ENCODE assay signal across 8 cellular contexts in the genomic region with DNA sequence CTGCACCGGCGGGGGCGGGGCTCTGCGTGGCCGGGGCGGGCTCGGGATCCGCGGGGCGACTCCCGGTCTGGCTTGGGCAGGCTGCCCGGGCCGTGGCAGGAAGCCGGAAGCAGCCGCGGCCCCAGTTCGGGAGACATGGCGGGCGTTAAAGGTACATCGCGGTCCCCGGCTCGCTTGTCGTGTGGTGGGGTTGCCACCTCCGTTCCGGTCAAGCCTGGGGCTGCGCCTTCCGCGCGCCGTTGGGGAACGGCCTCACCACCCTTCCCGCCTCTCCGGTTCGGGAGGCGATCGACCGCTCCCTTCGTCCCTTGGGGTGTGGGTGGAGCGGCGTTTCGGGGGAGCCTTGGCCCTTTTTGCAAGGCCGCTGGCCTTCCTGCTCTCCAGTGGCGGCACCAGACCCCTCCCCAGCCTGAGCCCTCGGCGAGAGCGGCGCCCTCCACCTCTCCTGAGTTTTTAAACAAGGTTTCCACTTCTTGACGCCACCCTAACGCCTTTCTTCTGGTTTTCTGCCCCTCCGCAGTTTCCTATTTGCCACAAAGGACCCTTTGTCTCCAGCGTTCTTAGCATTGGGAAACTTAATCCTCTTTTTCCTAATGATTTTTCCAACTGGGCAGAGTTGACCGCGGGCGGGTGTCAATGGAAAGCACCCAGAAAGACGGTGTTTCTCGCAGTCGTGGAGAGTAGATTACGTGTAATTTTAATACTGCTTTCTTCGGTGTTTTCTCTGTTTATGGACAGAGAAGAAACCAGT. TPM values are rescaled to one million over a fixed set of nuclear protein-coding genes. Genes with fewer than 3 reads are reported as not detected.
DNase-seq lines count a peak whose midpoint lies in the region; ATAC-seq, FAIRE-seq and TF ChIP-seq lines count a peak whose summit lies in the region.

A gene with protein sequence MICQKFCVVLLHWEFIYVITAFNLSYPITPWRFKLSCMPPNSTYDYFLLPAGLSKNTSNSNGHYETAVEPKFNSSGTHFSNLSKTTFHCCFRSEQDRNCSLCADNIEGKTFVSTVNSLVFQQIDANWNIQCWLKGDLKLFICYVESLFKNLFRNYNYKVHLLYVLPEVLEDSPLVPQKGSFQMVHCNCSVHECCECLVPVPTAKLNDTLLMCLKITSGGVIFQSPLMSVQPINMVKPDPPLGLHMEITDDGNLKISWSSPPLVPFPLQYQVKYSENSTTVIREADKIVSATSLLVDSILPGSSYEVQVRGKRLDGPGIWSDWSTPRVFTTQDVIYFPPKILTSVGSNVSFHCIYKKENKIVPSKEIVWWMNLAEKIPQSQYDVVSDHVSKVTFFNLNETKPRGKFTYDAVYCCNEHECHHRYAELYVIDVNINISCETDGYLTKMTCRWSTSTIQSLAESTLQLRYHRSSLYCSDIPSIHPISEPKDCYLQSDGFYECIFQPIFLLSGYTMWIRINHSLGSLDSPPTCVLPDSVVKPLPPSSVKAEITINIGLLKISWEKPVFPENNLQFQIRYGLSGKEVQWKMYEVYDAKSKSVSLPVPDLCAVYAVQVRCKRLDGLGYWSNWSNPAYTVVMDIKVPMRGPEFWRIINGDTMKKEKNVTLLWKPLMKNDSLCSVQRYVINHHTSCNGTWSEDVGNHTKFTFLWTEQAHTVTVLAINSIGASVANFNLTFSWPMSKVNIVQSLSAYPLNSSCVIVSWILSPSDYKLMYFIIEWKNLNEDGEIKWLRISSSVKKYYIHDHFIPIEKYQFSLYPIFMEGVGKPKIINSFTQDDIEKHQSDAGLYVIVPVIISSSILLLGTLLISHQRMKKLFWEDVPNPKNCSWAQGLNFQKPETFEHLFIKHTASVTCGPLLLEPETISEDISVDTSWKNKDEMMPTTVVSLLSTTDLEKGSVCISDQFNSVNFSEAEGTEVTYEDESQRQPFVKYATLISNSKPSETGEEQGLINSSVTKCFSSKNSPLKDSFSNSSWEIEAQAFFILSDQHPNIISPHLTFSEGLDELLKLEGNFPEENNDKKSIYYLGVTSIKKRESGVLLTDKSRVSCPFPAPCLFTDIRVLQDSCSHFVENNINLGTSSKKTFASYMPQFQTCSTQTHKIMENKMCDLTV (plus strand): TSS at position 79 of the 751 bp plus-strand sequence. CDS start 144,898 bp downstream, outside the sequence.
A gene with protein sequence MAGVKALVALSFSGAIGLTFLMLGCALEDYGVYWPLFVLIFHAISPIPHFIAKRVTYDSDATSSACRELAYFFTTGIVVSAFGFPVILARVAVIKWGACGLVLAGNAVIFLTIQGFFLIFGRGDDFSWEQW (plus strand): TSS at position 79 of the 751 bp plus-strand sequence. CDS start 57 bp downstream, at position 136.

- H3K36me3 ChIP-seq in SK-N-SH (replicated peaks in 1 of 2; ENCODE audit: control insufficient read depth in 1 of 2, insufficient read depth in 2 of 2, low read length in 1 of 2) (peaks cover 6% of the 10 kb centered on the region in 2 experiments), parathyroid adenoma (ENCODE audit: control insufficient read depth, insufficient read depth, low read length) (no peaks in the 10 kb centered on the region)

- H3K27me3 ChIP-seq in SK-N-SH (ENCODE audit: insufficient read depth) (no peaks in the 10 kb centered on the region), parathyroid adenoma (ENCODE audit: control insufficient read depth, insufficient read depth, low read length) (no peaks in the 10 kb centered on the region)

- H3K4me2 ChIP-seq in SK-N-SH (peak within 1 kb of the TSS; percentile 88), parathyroid adenoma (ENCODE audit: low read length) (peak within 1 kb of the TSS; percentile 80)

- H3K4me1 ChIP-seq in SK-N-SH (ENCODE audit: control insufficient read depth in 1 of 2, insufficient read depth in 2 of 2, low read depth in 1 of 2, low read length in 1 of 2) (peaks cover 13 to 23% of the 10 kb centered on the region in 2 experiments), parathyroid adenoma (no peaks in the 10 kb centered on the region)

- no peaks in the 10 kb centered on the region for H3K27me3 Mint-ChIP-seq in stimulated activated memory B cell treated with anti-CD40 and anti-IgM and Interleukin-4, amounts not matched to agents 10 μg/mL and 1 μg/mL and 100 μg/mL, for 72 hours

- H3K9me2 ChIP-seq in SK-N-SH = no peaks in the 10 kb centered on the region

- peak; percentile 60 for ATAC-seq in GM19438 (IDR thresholded peaks at IDR 0.05; ENCODE audit: low read depth, unreplicated experiment)
- ATAC-seq in stimulated activated memory B cell treated with anti-CD40 and anti-IgM and Interleukin-4, amounts not matched to agents 10 μg/mL and 1 μg/mL and 100 μg/mL, for 72 hours = no peak

- H3K9me3 ChIP-seq in SK-N-SH (no peaks in the 10 kb centered on the region), parathyroid adenoma (ENCODE audit: control insufficient read depth, low read length) (no peaks in the 10 kb centered on the region)

- peaks cover 14% of the 10 kb centered on the region for H3K4me1 Mint-ChIP-seq in stimulated activated memory B cell treated with anti-CD40 and anti-IgM and Interleukin-4, amounts not matched to agents 10 μg/mL and 1 μg/mL and 100 μg/mL, for 72 hours

- H3K9ac ChIP-seq in SK-N-SH = peak within 1 kb of the TSS; percentile 92
- H3K9ac ChIP-seq in parathyroid adenoma = peak within 1 kb of the TSS; percentile 24

- TF ChIP-seq CTCF in SK-N-SH (IDR thresholded peaks at IDR 0.05) (no peak), parathyroid adenoma (IDR thresholded peaks at IDR 0.05) (no peak)

- peaks cover 6% of the 10 kb centered on the region; the same call in 1 of the 2 replicates for H4K20me1 ChIP-seq in SK-N-SH (ENCODE audit: insufficient read depth)

- under 1% methylated on average over 17 of the region's 60 CpGs for WGBS in SK-N-SH (ENCODE audit: low lambda C conversion rate)

- no peak within 1 kb of the TSS for H3K27ac Mint-ChIP-seq in stimulated activated memory B cell treated with anti-CD40 and anti-IgM and Interleukin-4, amounts not matched to agents 10 μg/mL and 1 μg/mL and 100 μg/mL, for 72 hours

- H3K4me3 ChIP-seq in SK-N-SH (ENCODE audit: low read depth in 2 of 2, low read length in 1 of 2) = peak within 1 kb of the TSS; percentile 84 to 95
- peak within 1 kb of the TSS; percentile 82 for H3K4me3 ChIP-seq in parathyroid adenoma (ENCODE audit: low read depth, low read length)

- H3F3A ChIP-seq in SK-N-SH (replicated peaks; ENCODE audit: insufficient read depth) = peaks cover 41% of the 10 kb centered on the region

- peak within 1 kb of the TSS; percentile 95 to 97 for H3K27ac ChIP-seq in SK-N-SH (ENCODE audit: low read depth in 2 of 2, low read length in 1 of 2)
- H3K27ac ChIP-seq in parathyroid adenoma = peak within 1 kb of the TSS; percentile 92

- FAIRE-seq in HTR-8/SVneo (lab: Jason Lieb, UNC) = no peak

- H3K79me2 ChIP-seq in SK-N-SH (ENCODE audit: insufficient read depth) = peaks cover 48% of the 10 kb centered on the region
- peaks cover 14% of the 10 kb centered on the region for H3K79me2 ChIP-seq in parathyroid adenoma

- no peak for TF ChIP-seq EP300 in SK-N-SH (IDR thresholded peaks at IDR 0.05; ENCODE audit: borderline replicate concordance in 1 of 2, low read depth in 1 of 2, low read length in 1 of 2)

- H3K4me3 Mint-ChIP-seq in stimulated activated memory B cell treated with anti-CD40 and anti-IgM and Interleukin-4, amounts not matched to agents 10 μg/mL and 1 μg/mL and 100 μg/mL, for 72 hours = no peak within 1 kb of the TSS

- H3K36me3 Mint-ChIP-seq in stimulated activated memory B cell treated with anti-CD40 and anti-IgM and Interleukin-4, amounts not matched to agents 10 μg/mL and 1 μg/mL and 100 μg/mL, for 72 hours = peaks cover 7% of the 10 kb centered on the region

- CTCF ChIA-PET in SK-N-SH (lab: Yijun Ruan, JAX) = interaction anchor here (0.7 to 2.4 kb wide), 4 partner anchors 10 to 184 kb away, joined by 3 to 10 read pairs (median 4); no protein-coding TSS in a partner anchor

- DNase-seq in DMS 273 (lab: John Stamatoyannopoulos, UW; ENCODE audit: unreplicated experiment) = peak; percentile 99
- DNase-seq in HTR-8/SVneo (ENCODE audit: insufficient read length, low spot score) = peak; percentile 67
- DNase-seq in SK-N-SH = no peak
- DNase-seq in fibroblast of peridontal ligament (ENCODE audit: extremely low read depth) = peak; percentile 62
- no peak for DNase-seq in activated CD4-positive, alpha-beta T cell treated with anti-CD3 and anti-CD28 coated beads for 48 hours

- TF ChIP-seq RAD21 in SK-N-SH (IDR thresholded peaks at IDR 0.05; ENCODE audit: low read length) = no peak

- no peaks in the 10 kb centered on the region for H3K9me3 Mint-ChIP-seq in stimulated activated memory B cell treated with anti-CD40 and anti-IgM and Interleukin-4, amounts not matched to agents 10 μg/mL and 1 μg/mL and 100 μg/mL, for 72 hours

- H2AFZ ChIP-seq in SK-N-SH (ENCODE audit: low read depth) (peak within 1 kb of the TSS; percentile 97), parathyroid adenoma (peak within 1 kb of the TSS; percentile 96)

- POLR2A ChIA-PET in SK-N-SH (lab: Yijun Ruan, JAX) = interaction anchor here (0.6 to 1.7 kb wide), 5 partner anchors 9 to 166 kb away, joined by 3 to 9 read pairs (median 5); a partner anchor contains a TSS

TF ChIP-seq in SK-N-SH, 30 proteins besides CTCF, POLR2A, EP300 and RAD21 (continues in another document):
- peak; percentile 73 for TF ChIP-seq GABPA (IDR thresholded peaks at IDR 0.05; ENCODE audit: low read depth)
- peak; percentile 59 for TF ChIP-seq NFIC (IDR thresholded peaks at IDR 0.05; ENCODE audit: borderline replicate concordance)
- no peak for TF ChIP-seq NRF1 (IDR thresholded peaks at IDR 0.05; ENCODE audit: low read depth, low read length)
- no peak for TF ChIP-seq EZH2phosphoT487 (IDR thresholded peaks at IDR 0.05; ENCODE audit: borderline replicate concordance, low read depth)
- TF ChIP-seq SIN3A (IDR thresholded peaks at IDR 0.05; ENCODE audit: borderline replicate concordance, low read depth, low read length) = peak; percentile 51; the same call in 1 of the 2 replicates
- TF ChIP-seq TAF1 (IDR thresholded peaks at IDR 0.05; ENCODE audit: borderline replicate concordance, low read depth, low read length) = peak; percentile 72; the same call in 1 of the 2 replicates
- TF ChIP-seq, protein P1, sequence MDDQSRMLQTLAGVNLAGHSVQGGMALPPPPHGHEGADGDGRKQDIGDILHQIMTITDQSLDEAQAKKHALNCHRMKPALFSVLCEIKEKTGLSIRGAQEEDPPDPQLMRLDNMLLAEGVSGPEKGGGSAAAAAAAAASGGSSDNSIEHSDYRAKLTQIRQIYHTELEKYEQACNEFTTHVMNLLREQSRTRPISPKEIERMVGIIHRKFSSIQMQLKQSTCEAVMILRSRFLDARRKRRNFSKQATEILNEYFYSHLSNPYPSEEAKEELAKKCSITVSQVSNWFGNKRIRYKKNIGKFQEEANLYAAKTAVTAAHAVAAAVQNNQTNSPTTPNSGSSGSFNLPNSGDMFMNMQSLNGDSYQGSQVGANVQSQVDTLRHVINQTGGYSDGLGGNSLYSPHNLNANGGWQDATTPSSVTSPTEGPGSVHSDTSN (IDR thresholded peaks at IDR 0.05) = no peak

RNA-seq across cellular contexts. Expression of the first gene that starts in this region (rescaled TPM):
- polyA plus RNA-seq in SK-N-SH (2012; rRNA removed) = 2.3 and 3.2 TPM in 2 replicates
- polyA plus RNA-seq in SK-N-SH (2012; cell fraction: cytosol; rRNA removed) = 4.3 and 5.1 TPM in 2 replicates
- 1.4 and 3.0 TPM in 2 replicates for polyA plus RNA-seq in SK-N-SH (2012; cell fraction: nucleus; rRNA removed)

RNA-seq across cellular contexts. Expression of the second gene that starts in this region (rescaled TPM):
- 38.9 and 69.3 TPM in 2 replicates for polyA plus RNA-seq in SK-N-SH (2012; rRNA removed)
- polyA plus RNA-seq in SK-N-SH (2012; cell fraction: cytosol; rRNA removed) = 54.9 and 57.5 TPM in 2 replicates
- 19.8 and 51.3 TPM in 2 replicates for polyA plus RNA-seq in SK-N-SH (2012; cell fraction: nucleus; rRNA removed)

Comparison
In these comparisons a context has a peak if more than half of its experiments do, and no peak if none do; other contexts are left out.
1. DNase-seq: peak in DMS 273 (single experiment), HTR-8/SVneo (single experiment) and fibroblast of peridontal ligament (single experiment); none in SK-N-SH (single experiment) and activated CD4-positive, alpha-beta T cell treated with anti-CD3 and anti-CD28 coated beads for 48 hours (single experiment).